18 cellular contexts compared by ENCODE assay signal in genomic region chr13:20952838-20953237, GRCh38. TPM values are rescaled to one million over a fixed set of nuclear protein-coding genes. Genes with fewer than 3 reads are reported as not detected.
DNase-seq lines count a peak whose midpoint lies in the region; ATAC-seq and TF ChIP-seq lines count a peak whose summit lies in the region.
"Had no signal": no experiment of that assay in that cellular context is flagged by ENCODE, and none has a peak within 500 bp of the region (broad histone marks: within the 10 kb centered on the region; RNA-seq: fewer than 3 reads in every experiment).

No MANE protein-coding gene starts in this region.

- H2BK120ac ChIP-seq in IMR-90 (ENCODE audit: low read depth, low read length): no peak overlapping the region

- CTCF ChIA-PET in IMR-90 (lab: Yijun Ruan, JAX): interaction anchor here (0.6 kb wide), 1 partner anchor 49 kb away, joined by 4 read pairs; no protein-coding TSS in a partner anchor
- CTCF ChIA-PET in activated CD8-positive, alpha-beta memory T cell treated with anti-CD3 and anti-CD28 coated beads, Interleukin-2, amount 10 ng/mL, durations not matched to agents 7 days and 5 days (lab: Charles Lee): no interaction called here

- DNase-seq in IMR-90 (no peak), right lobe of liver (no peak), NCI-H510A treated with DMSO at 0.1 percent for 48 hours (lab: John Stamatoyannopoulos, UW) (no peak), cerebellar nuclear complex (lab: John Stamatoyannopoulos, UW) (no peak)
- no peak for DNase-seq in activated CD8-positive, alpha-beta memory T cell treated with anti-CD3 and anti-CD28 coated beads, Interleukin-2, amount 10 ng/mL, durations not matched to agents 7 days and 5 days
- DNase-seq: 8988T; CD4-positive, CD25-positive, alpha-beta regulatory T cell; CD8-positive, alpha-beta memory T cell; COR-L47; GM23248; HFFc6; KG1 had no signal

- H3K14ac ChIP-seq in IMR-90 (replicated peaks; ENCODE audit: low read depth, low read length): no peak overlapping the region

- peaks cover 1% of the 10 kb centered on the region; the same call in 1 of the 2 replicates for H3K27me3 ChIP-seq in IMR-90 (ENCODE audit: control insufficient read depth, insufficient read depth, low read length)
- no peaks in the 10 kb centered on the region for H3K27me3 ChIP-seq in right lobe of liver
- H3K27me3 ChIP-seq: BLaER1 treated with 17β-estradiol and CSF1 and Interleukin-3, amounts not matched to agents 10 nM and 100 nM had no signal

- no peak overlapping the region for H3K4ac ChIP-seq in IMR-90 (ENCODE audit: low read depth, low read length)

- POLR2A ChIA-PET in IMR-90 (lab: Charles Lee; ENCODE audit: unreplicated experiment): no interaction called here

- H3K9me3 Mint-ChIP-seq in activated CD8-positive, alpha-beta memory T cell treated with anti-CD3 and anti-CD28 coated beads, Interleukin-2, amount 10 ng/mL, durations not matched to agents 7 days and 5 days (ENCODE audit: low read depth): no peaks in the 10 kb centered on the region
- H3K9me3 Mint-ChIP-seq: CD8-positive, alpha-beta memory T cell; HFFc6 had no signal

- H3K4me1 ChIP-seq in IMR-90 (ENCODE audit: control insufficient read depth, insufficient read depth, low read length) (no peaks in the 10 kb centered on the region), right lobe of liver (peaks cover 0 to 16% (median 0%) of the 10 kb centered on the region in 4 donors)
- H3K4me1 ChIP-seq: BLaER1 treated with 17β-estradiol and CSF1 and Interleukin-3, amounts not matched to agents 10 nM and 100 nM had no signal

- dilution Hi-C loops in IMR-90 (cut with HindIII; ENCODE audit: low sequenced_read_pairs, unreplicated experiment): no loop called here

- no peak overlapping the region for H4K5ac ChIP-seq in IMR-90 (ENCODE audit: low read depth, low read length)

- no peaks in the 10 kb centered on the region for H3K79me1 ChIP-seq in IMR-90 (ENCODE audit: low read depth in 1 of 2, low read length in 2 of 2)

- H3K27ac ChIP-seq in C4-2B (peak overlapping the region; percentile 60), IMR-90 (ENCODE audit: insufficient read depth, low read length) (no peak overlapping the region), right lobe of liver (peak overlapping the region in 2 of 3 donors; percentile 7 to 73)
- H3K27ac ChIP-seq: BLaER1 treated with 17β-estradiol and CSF1 and Interleukin-3, amounts not matched to agents 10 nM and 100 nM; GM23248; HL-60 had no signal

- peak overlapping the region; percentile 75 for H2AFZ ChIP-seq in IMR-90 (replicated peaks; ENCODE audit: low read length, poor library complexity)
- H2AFZ ChIP-seq: GM23248 had no signal

- no peaks in the 10 kb centered on the region for H3K36me3 Mint-ChIP-seq in activated CD8-positive, alpha-beta memory T cell treated with anti-CD3 and anti-CD28 coated beads, Interleukin-2, amount 10 ng/mL, durations not matched to agents 7 days and 5 days
- H3K36me3 Mint-ChIP-seq: CD4-positive, CD25-positive, alpha-beta regulatory T cell had no signal

- no peak overlapping the region for H4K91ac ChIP-seq in IMR-90 (ENCODE audit: insufficient read depth, low read depth, low read length)

- H3K9ac ChIP-seq in IMR-90 (ENCODE audit: low read depth, low read length): no peak overlapping the region
- H3K9ac ChIP-seq: BLaER1 treated with 17β-estradiol and CSF1 and Interleukin-3, amounts not matched to agents 10 nM and 100 nM; GM23248 had no signal

- no peak overlapping the region for H2BK5ac ChIP-seq in IMR-90 (ENCODE audit: low read depth, low read length, poor library complexity, severe bottlenecking)

- no peaks in the 10 kb centered on the region for H3K36me3 ChIP-seq in IMR-90 (ENCODE audit: control insufficient read depth, insufficient read depth, low read length)
- H3K36me3 ChIP-seq in right lobe of liver: no peaks in the 10 kb centered on the region
- H3K36me3 ChIP-seq: BLaER1 treated with 17β-estradiol and CSF1 and Interleukin-3, amounts not matched to agents 10 nM and 100 nM had no signal

- TF ChIP-seq CTCF in C4-2B (conservative IDR thresholded peaks at IDR 0.05) (no peak), IMR-90 (conservative IDR thresholded peaks at IDR 0.05; ENCODE audit: low read depth, low read length) (no peak), right lobe of liver (IDR thresholded peaks at IDR 0.05) (no peak)

- peaks cover 15% of the 10 kb centered on the region for H3K27me3 Mint-ChIP-seq in activated CD8-positive, alpha-beta memory T cell treated with anti-CD3 and anti-CD28 coated beads, Interleukin-2, amount 10 ng/mL, durations not matched to agents 7 days and 5 days

- H3K18ac ChIP-seq in IMR-90 (ENCODE audit: low read depth, low read length): no peak overlapping the region

- no peak overlapping the region for H3K56ac ChIP-seq in IMR-90 (ENCODE audit: extremely low read depth, insufficient read depth, low read length)

- no peak overlapping the region for H2BK15ac ChIP-seq in IMR-90 (ENCODE audit: low read depth, low read length)

- no peaks in the 10 kb centered on the region for H3K4me1 Mint-ChIP-seq in activated CD8-positive, alpha-beta memory T cell treated with anti-CD3 and anti-CD28 coated beads, Interleukin-2, amount 10 ng/mL, durations not matched to agents 7 days and 5 days
- H3K4me1 Mint-ChIP-seq: B cell; CD4-positive, CD25-positive, alpha-beta regulatory T cell; CD8-positive, alpha-beta memory T cell had no signal

- no peak overlapping the region for H3K27ac Mint-ChIP-seq in activated CD8-positive, alpha-beta memory T cell treated with anti-CD3 and anti-CD28 coated beads, Interleukin-2, amount 10 ng/mL, durations not matched to agents 7 days and 5 days
- H3K27ac Mint-ChIP-seq: B cell, HFFc6 had no signal

- H3K4me2 ChIP-seq in IMR-90 (ENCODE audit: low read depth, low read length): no peak overlapping the region
- H3K4me2 ChIP-seq: BLaER1 treated with 17β-estradiol and CSF1 and Interleukin-3, amounts not matched to agents 10 nM and 100 nM had no signal

- WGBS in IMR-90 (ENCODE audit: extremely low coverage in 2 of 2, insufficient read length in 1 of 2), 2 experiments: 45% methylated on average over 9 of the region's 16 CpGs; no CpG with 5 or more reads in 1 of the 2 experiments
- 69% methylated on average over 5 of the region's 16 CpGs for WGBS in right lobe of liver (ENCODE audit: insufficient coverage, low coverage, low lambda C conversion rate, missing lambda C conversion rate)

- H3K4me3 ChIP-seq in IMR-90 (ENCODE audit: insufficient read depth, low read depth, low read length): no peak overlapping the region
- H3K4me3 ChIP-seq in right lobe of liver: no peak overlapping the region
- H3K4me3 ChIP-seq: BLaER1 treated with 17β-estradiol and CSF1 and Interleukin-3, amounts not matched to agents 10 nM and 100 nM; GM23248 had no signal

- H2BK20ac ChIP-seq in IMR-90 (ENCODE audit: low read depth, low read length): no peak overlapping the region

- no peak overlapping the region for H2AK5ac ChIP-seq in IMR-90 (ENCODE audit: low read depth, low read length)

- TF ChIP-seq POLR2A in IMR-90 (IDR thresholded peaks at IDR 0.05; ENCODE audit: low read depth, low read length) (no peak), right lobe of liver (IDR thresholded peaks at IDR 0.05) (no peak)

- H3K9me3 ChIP-seq in IMR-90 (ENCODE audit: control insufficient read depth, insufficient read depth, low read length): no peaks in the 10 kb centered on the region
- H3K9me3 ChIP-seq in right lobe of liver: no peaks in the 10 kb centered on the region

- intact Hi-C loops in IMR-90 (cut with micrococcal nuclease) (no loop called here), right lobe of liver (cut with DNase I) (no loop called here)

- no peak overlapping the region for H3K4me3 Mint-ChIP-seq in activated CD8-positive, alpha-beta memory T cell treated with anti-CD3 and anti-CD28 coated beads, Interleukin-2, amount 10 ng/mL, durations not matched to agents 7 days and 5 days
- H3K4me3 Mint-ChIP-seq: B cell; CD4-positive, CD25-positive, alpha-beta regulatory T cell; CD8-positive, alpha-beta memory T cell; HFFc6 had no signal

- no peak overlapping the region for H3K23ac ChIP-seq in IMR-90 (ENCODE audit: low read depth, low read length)

- H4K20me1 ChIP-seq in IMR-90 (ENCODE audit: insufficient read depth, low read length): no peaks in the 10 kb centered on the region
- H4K20me1 ChIP-seq: BLaER1 treated with 17β-estradiol and CSF1 and Interleukin-3, amounts not matched to agents 10 nM and 100 nM had no signal

- TF ChIP-seq RAD21 in IMR-90 (IDR thresholded peaks at IDR 0.05; ENCODE audit: low read length): no peak

- no peak for ATAC-seq in IMR-90 (ENCODE audit: low read depth)
- peak in 2 of 4 donors; percentile 7 to 10 for ATAC-seq in right lobe of liver
- ATAC-seq in GM21723 (IDR thresholded peaks at IDR 0.05; ENCODE audit: unreplicated experiment): no peak
- ATAC-seq in activated CD8-positive, alpha-beta memory T cell treated with anti-CD3 and anti-CD28 coated beads, Interleukin-2, amount 10 ng/mL, durations not matched to agents 7 days and 5 days: no peak
- ATAC-seq: HCT116 had no signal

- in situ Hi-C loops in IMR-90 (cut with MboI; ENCODE audit: low sequenced_read_pairs): no loop called here

- no peak overlapping the region for H4K8ac ChIP-seq in IMR-90 (ENCODE audit: low read depth in 2 of 2, low read length in 2 of 2)

- no peak overlapping the region for H2AK9ac ChIP-seq in IMR-90 (replicated peaks; ENCODE audit: low read depth, low read length, poor library complexity)

- H3K9me1 ChIP-seq in IMR-90 (ENCODE audit: insufficient read depth, low read length): no peaks in the 10 kb centered on the region

- no TSS peak for BruUV-seq in IMR-90 (replicated peaks; lab: Mats Ljungman, UMichigan)

TF ChIP-seq in IMR-90, 13 proteins besides CTCF, POLR2A, EP300 and RAD21:
- TF ChIP-seq NFE2L2 (IDR thresholded peaks at IDR 0.05; ENCODE audit: low read depth, low read length) (no peak), BHLHE40 (IDR thresholded peaks at IDR 0.05; ENCODE audit: low read depth, low read length) (no peak)
TF ChIP-seq in IMR-90: peak in this region for 0.

RNA-seq across cellular contexts. Expression of gene XPO4, which starts 50.3 kb away (rescaled TPM):
- total RNA-seq in IMR-90 (2012; rRNA removed) (21.1 and 25.3 TPM in 2 replicates), right lobe of liver (1 to 10 TPM; 4.4 to 9.9 (median 7.2) TPM)
- polyA plus RNA-seq in IMR-90 (2012; rRNA removed): 3.8 and 5.0 TPM in 2 replicates
- 0.67 and 0.95 TPM in 2 replicates for polyA plus RNA-seq in IMR-90 (2012; cell fraction: cytosol; rRNA removed)
- 1.1 and 10.1 TPM in 2 replicates for polyA plus RNA-seq in IMR-90 (2012; cell fraction: nucleus; rRNA removed; ENCODE audit: low replicate concordance)
- total RNA-seq in activated CD8-positive, alpha-beta memory T cell treated with anti-CD3 and anti-CD28 coated beads, Interleukin-2, amount 10 ng/mL, durations not matched to agents 7 days and 5 days: 10 to 100 TPM; 19.7 to 19.8 TPM
